In genomic region chr15:74662064-74662860, GRCh38 we compare ENCODE assay signal across 16 cellular contexts.
"Had no signal": no experiment of that assay in that cellular context is flagged by ENCODE, and none has a peak within 500 bp of the region (broad histone marks: within the 10 kb centered on the region; RNA-seq: fewer than 3 reads in every experiment).

No MANE protein-coding gene starts in this region.

- H3K27ac Mint-ChIP-seq: activated CD4-positive, alpha-beta T cell treated with anti-CD3 and anti-CD28 coated beads, Interleukin-2, amount 10 ng/mL, durations not matched to agents 7 days and 5 days; activated naive CD8-positive, alpha-beta T cell treated with anti-CD3 and anti-CD28 coated beads, Interleukin-2, amount 50 U/mL, for 24 hours; dendritic cell treated with granulocyte-macrophage colony-stimulating factor and Interleukin-4, amounts not matched to agents 40 ng/mL and 50 ng/mL, for 4 days; effector memory CD8-positive, alpha-beta T cell had no signal

- H3K4me3 Mint-ChIP-seq: activated CD4-positive, alpha-beta T cell treated with anti-CD3 and anti-CD28 coated beads, Interleukin-2, amount 10 ng/mL, durations not matched to agents 7 days and 5 days; activated naive CD8-positive, alpha-beta T cell treated with anti-CD3 and anti-CD28 coated beads, Interleukin-2, amount 50 U/mL, for 24 hours; dendritic cell treated with granulocyte-macrophage colony-stimulating factor and Interleukin-4, amounts not matched to agents 40 ng/mL and 50 ng/mL, for 4 days; effector memory CD8-positive, alpha-beta T cell; naive B cell had no signal

- ATAC-seq: activated naive CD8-positive, alpha-beta T cell treated with anti-CD3 and anti-CD28 coated beads, Interleukin-2, amount 50 U/mL, for 24 hours; effector memory CD8-positive, alpha-beta T cell had no signal

- H3K27me3 ChIP-seq: breast epithelium, ovary had no signal

- H3K4me3 ChIP-seq: breast epithelium, ovary, SK-N-MC had no signal

- H3K9me3 ChIP-seq: breast epithelium, ovary had no signal

- H3K9me3 Mint-ChIP-seq: activated CD4-positive, alpha-beta T cell treated with anti-CD3 and anti-CD28 coated beads, Interleukin-2, amount 10 ng/mL, durations not matched to agents 7 days and 5 days; activated naive CD8-positive, alpha-beta T cell treated with anti-CD3 and anti-CD28 coated beads, Interleukin-2, amount 50 U/mL, for 24 hours; dendritic cell treated with granulocyte-macrophage colony-stimulating factor and Interleukin-4, amounts not matched to agents 40 ng/mL and 50 ng/mL, for 4 days; effector memory CD8-positive, alpha-beta T cell; naive B cell had no signal

- H3K36me3 ChIP-seq: breast epithelium, ovary had no signal

- H3K27me3 Mint-ChIP-seq: activated CD4-positive, alpha-beta T cell treated with anti-CD3 and anti-CD28 coated beads, Interleukin-2, amount 10 ng/mL, durations not matched to agents 7 days and 5 days; activated naive CD8-positive, alpha-beta T cell treated with anti-CD3 and anti-CD28 coated beads, Interleukin-2, amount 50 U/mL, for 24 hours; dendritic cell treated with granulocyte-macrophage colony-stimulating factor and Interleukin-4, amounts not matched to agents 40 ng/mL and 50 ng/mL, for 4 days; effector memory CD8-positive, alpha-beta T cell; naive B cell had no signal

- DNase-seq: activated CD4-positive, alpha-beta T cell treated with anti-CD3 and anti-CD28 coated beads, Interleukin-2, amount 10 ng/mL, durations not matched to agents 7 days and 5 days; activated CD8-positive, alpha-beta memory T cell treated with anti-CD3 and anti-CD28 coated beads for 24 hours; activated naive CD4-positive, alpha-beta T cell; activated naive CD8-positive, alpha-beta T cell treated with anti-CD3 and anti-CD28 coated beads, Interleukin-2, amount 50 U/mL, for 24 hours; activated T-cell treated with anti-CD3 and anti-CD28 coated beads for 4 hours; aorta; cerebellar nuclear complex; effector memory CD8-positive, alpha-beta T cell; erythroblast; naive B cell; ovary; stimulated activated CD4-positive, alpha-beta T cell treated with anti-CD3 and anti-CD28 coated beads, Interleukin-4, amount 100 ng/mL, for 1 hour; stimulated activated naive CD4-positive, alpha-beta T cell had no signal

- H3K27ac ChIP-seq: ovary, SK-N-MC had no signal
